Comparison of ENCODE assay signal across 1 cellular context in genomic region chr5:179732918-179733763, GRCh38.
TF ChIP-seq lines count a peak whose summit lies in the region.

No MANE protein-coding gene starts in this region.

TF ChIP-seq in HCT116, 20 proteins besides CTCF, POLR2A, EP300 and RAD21:
- TF ChIP-seq ZFX (IDR thresholded peaks at IDR 0.05) (peak; percentile 98), ELF1 (IDR thresholded peaks at IDR 0.05; ENCODE audit: borderline replicate concordance, low read depth) (no peak)
